In the genomic region with DNA sequence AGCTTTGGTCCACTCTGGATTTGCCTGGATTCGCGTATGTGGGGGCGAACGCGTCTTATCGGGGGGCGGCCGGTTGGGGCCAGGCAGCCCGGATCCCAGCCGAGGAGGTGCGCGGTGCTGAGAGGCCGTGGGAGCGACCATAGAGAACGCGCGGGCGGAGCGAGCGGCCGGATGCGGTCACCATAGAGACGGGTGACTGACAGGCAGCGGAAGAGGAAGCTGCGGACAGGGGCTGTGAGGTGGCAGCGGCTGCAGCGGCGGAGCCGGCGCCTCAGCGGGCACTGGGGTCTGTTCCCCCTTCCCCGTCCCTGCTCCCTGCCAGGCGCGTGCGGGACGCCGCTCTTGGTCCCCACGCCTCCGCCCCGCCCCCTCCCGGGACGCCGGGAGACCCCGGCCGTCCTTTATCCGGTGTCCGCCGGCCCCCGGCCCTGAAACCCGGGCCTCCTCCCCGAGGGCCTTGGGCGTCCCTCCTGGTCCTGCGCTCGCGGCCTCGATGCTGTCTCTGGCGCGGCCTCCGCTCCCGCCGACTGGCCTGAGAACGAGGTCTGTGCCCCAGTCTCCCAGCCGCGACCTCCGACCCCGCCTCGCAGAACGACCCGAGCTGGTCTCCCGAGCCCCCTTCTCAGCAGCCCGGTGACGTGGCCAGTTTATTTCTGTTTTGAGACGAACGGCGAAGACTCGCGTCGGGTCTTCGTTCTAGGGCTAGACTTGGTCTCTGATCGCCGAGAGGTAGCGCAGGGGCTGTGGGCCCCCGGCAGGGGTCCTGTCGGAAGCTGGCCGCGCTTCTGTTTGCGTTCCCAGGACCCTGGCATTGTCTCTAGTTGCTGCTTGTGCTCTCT, we compare ENCODE assay signal across 8 cellular contexts. TPM values are rescaled to one million over a fixed set of nuclear protein-coding genes. Genes with fewer than 3 reads are reported as not detected.
DNase-seq lines count a peak whose midpoint lies in the region; ATAC-seq, FAIRE-seq and TF ChIP-seq lines count a peak whose summit lies in the region.

TSS of gene CHPF2 (plus strand) at position 212 of the 839 bp plus-strand sequence. CDS start 1,529 bp downstream, outside the sequence.

- peaks cover 19% of the 10 kb centered on the region for H3K36me3 Mint-ChIP-seq in HFFc6 (ENCODE audit: low read depth)
- H3K36me3 Mint-ChIP-seq in activated naive CD8-positive, alpha-beta T cell treated with anti-CD3 and anti-CD28 coated beads, Interleukin-2, amount 10 ng/mL, durations not matched to agents 7 days and 5 days: no peaks in the 10 kb centered on the region

- H3K27ac Mint-ChIP-seq in HFFc6: peak within 1 kb of the TSS; percentile 99
- H3K27ac Mint-ChIP-seq in activated naive CD8-positive, alpha-beta T cell treated with anti-CD3 and anti-CD28 coated beads, Interleukin-2, amount 10 ng/mL, durations not matched to agents 7 days and 5 days: peak within 1 kb of the TSS; percentile 99

- peak; percentile 66 for DNase-seq in GM12864 (ENCODE audit: low read depth)
- DNase-seq in HFFc6: peak; percentile 87
- peak; percentile 61 for DNase-seq in NCI-H1048 (lab: John Stamatoyannopoulos, UW)
- peak; percentile 91 for DNase-seq in activated naive CD8-positive, alpha-beta T cell treated with anti-CD3 and anti-CD28 coated beads, Interleukin-2, amount 10 ng/mL, durations not matched to agents 7 days and 5 days
- DNase-seq in head of caudate nucleus: peak; percentile 84 to 97 (median 93)
- peak; percentile 89 to 96 (median 90) for DNase-seq in pancreas
- peak; percentile 93 to 95 for DNase-seq in tibial artery

- H3K27ac ChIP-seq in SU-DHL-6 (ENCODE audit: low read depth, low read length) (peak within 1 kb of the TSS; percentile 36), pancreas (peak within 1 kb of the TSS; percentile 30 to 83 (median 62)), tibial artery (peak within 1 kb of the TSS; percentile 84 to 87)

- FAIRE-seq in pancreas (lab: Jason Lieb, UNC): no peak

- H3K4me1 ChIP-seq in pancreas: peaks cover 5 to 19% (median 7%) of the 10 kb centered on the region in 3 donors
- H3K4me1 ChIP-seq in tibial artery: peaks cover 4 to 33% (median 24%) of the 10 kb centered on the region in 4 donors

- intact Hi-C loops in head of caudate nucleus (cut with DNase I) (no loop called here), pancreas (cut with DNase I) (no loop called here), tibial artery (cut with DNase I; ENCODE audit: low total_unique reads) (no loop called here)

- peaks cover 55% of the 10 kb centered on the region for H3K4me1 Mint-ChIP-seq in HFFc6 (ENCODE audit: low read depth)
- H3K4me1 Mint-ChIP-seq in activated naive CD8-positive, alpha-beta T cell treated with anti-CD3 and anti-CD28 coated beads, Interleukin-2, amount 10 ng/mL, durations not matched to agents 7 days and 5 days: peaks cover 20% of the 10 kb centered on the region

- H3F3A ChIP-seq in SU-DHL-6 (ENCODE audit: insufficient read depth): no peaks in the 10 kb centered on the region

- H3K4me3 ChIP-seq in GM12864 (ENCODE audit: low read depth, low read length) (peak within 1 kb of the TSS; percentile 92), SU-DHL-6 (ENCODE audit: insufficient read depth, low read length, poor library complexity, severe bottlenecking) (peak within 1 kb of the TSS; percentile 97), pancreas (peak within 1 kb of the TSS; percentile 75 to 99 (median 98)), tibial artery (peak within 1 kb of the TSS; percentile 85 to 95)

- peak within 1 kb of the TSS; percentile 97 for H3K9ac ChIP-seq in SU-DHL-6 (ENCODE audit: low read length)

- 0% methylated on average over 67 to 87 of the region's 87 CpGs for WGBS in pancreas, 2 donors

- H3K36me3 ChIP-seq in SU-DHL-6 (ENCODE audit: low read length): no peaks in the 10 kb centered on the region
- peaks cover 0 to 14% (median 3%) of the 10 kb centered on the region in 3 donors for H3K36me3 ChIP-seq in pancreas
- H3K36me3 ChIP-seq in tibial artery: peaks cover 15 to 28% (median 27%) of the 10 kb centered on the region in 3 donors

- no peaks in the 10 kb centered on the region for H3K9me3 Mint-ChIP-seq in HFFc6
- H3K9me3 Mint-ChIP-seq in activated naive CD8-positive, alpha-beta T cell treated with anti-CD3 and anti-CD28 coated beads, Interleukin-2, amount 10 ng/mL, durations not matched to agents 7 days and 5 days: no peaks in the 10 kb centered on the region

- peak within 1 kb of the TSS; percentile 97 for H2AFZ ChIP-seq in SU-DHL-6 (ENCODE audit: low read depth, low read length, severe bottlenecking)

- peaks cover 4% of the 10 kb centered on the region for H3K27me3 Mint-ChIP-seq in HFFc6 (ENCODE audit: insufficient read depth)
- H3K27me3 Mint-ChIP-seq in activated naive CD8-positive, alpha-beta T cell treated with anti-CD3 and anti-CD28 coated beads, Interleukin-2, amount 10 ng/mL, durations not matched to agents 7 days and 5 days: peaks cover 6% of the 10 kb centered on the region

- ATAC-seq in activated naive CD8-positive, alpha-beta T cell treated with anti-CD3 and anti-CD28 coated beads, Interleukin-2, amount 10 ng/mL, durations not matched to agents 7 days and 5 days (ENCODE audit: low read depth): peak; percentile 88
- peak; percentile 95 to 97 (median 96) for ATAC-seq in pancreas

- H3K4me2 ChIP-seq in SU-DHL-6 (ENCODE audit: low read depth, low read length, poor library complexity, severe bottlenecking): peak within 1 kb of the TSS; percentile 70

- no peaks in the 10 kb centered on the region for H3K9me2 ChIP-seq in SU-DHL-6 (replicated peaks; ENCODE audit: insufficient read depth, low read length)

- H3K9me3 ChIP-seq in SU-DHL-6 (ENCODE audit: insufficient read depth, low read length): no peaks in the 10 kb centered on the region
- H3K9me3 ChIP-seq in pancreas: no peaks in the 10 kb centered on the region
- no peaks in the 10 kb centered on the region for H3K9me3 ChIP-seq in tibial artery

- POLR2A ChIA-PET in activated naive CD8-positive, alpha-beta T cell treated with anti-CD3 and anti-CD28 coated beads, Interleukin-2, amount 10 ng/mL, durations not matched to agents 7 days and 5 days (lab: Charles Lee): interaction anchor here (0.6 to 3.6 kb wide), 9 partner anchors 9 to 109 kb away, joined by 3 to 39 read pairs (median 4); partner anchors contain the start of gene NUB1

- H4K20me1 ChIP-seq in SU-DHL-6 (ENCODE audit: low read depth, low read length): no peaks in the 10 kb centered on the region

- H3K79me2 ChIP-seq in SU-DHL-6 (ENCODE audit: insufficient read depth, low read length): peaks cover 21% of the 10 kb centered on the region

- H3K27me3 ChIP-seq in SU-DHL-6 (ENCODE audit: low read length) (no peaks in the 10 kb centered on the region), pancreas (no peaks in the 10 kb centered on the region), tibial artery (no peaks in the 10 kb centered on the region)

- TF ChIP-seq CTCF in GM12864 (IDR thresholded peaks at IDR 0.05; ENCODE audit: low read depth, low read length, missing control alignments) (no peak), HFFc6 (IDR thresholded peaks at IDR 0.05) (no peak), SU-DHL-6 (IDR thresholded peaks at IDR 0.05; ENCODE audit: insufficient read depth, low read length, poor library complexity, severe bottlenecking) (no peak), pancreas (IDR thresholded peaks at IDR 0.05) (no peak), tibial artery (IDR thresholded peaks at IDR 0.05) (no peak)

- peak within 1 kb of the TSS; percentile 99 for H3K4me3 Mint-ChIP-seq in HFFc6
- peak within 1 kb of the TSS; percentile 99 for H3K4me3 Mint-ChIP-seq in activated naive CD8-positive, alpha-beta T cell treated with anti-CD3 and anti-CD28 coated beads, Interleukin-2, amount 10 ng/mL, durations not matched to agents 7 days and 5 days

RNA-seq across cellular contexts. Expression of gene CHPF2, which starts in this region (rescaled TPM):
- 100 to 1,000 TPM; 125 to 171 (median 138) TPM for total RNA-seq in HFFc6 (2021; fragmentation: NEBNext Ultra II Directional; extraction: Animal tissue kit (Norgen Biotek cat#: 25700))
- 10 to 100 TPM; 44.3 to 48.4 TPM for total RNA-seq in activated naive CD8-positive, alpha-beta T cell treated with anti-CD3 and anti-CD28 coated beads, Interleukin-2, amount 10 ng/mL, durations not matched to agents 7 days and 5 days
- 10 to 100 TPM; 12.8 to 27.9 (median 18.9) TPM for total RNA-seq in pancreas
- polyA plus RNA-seq in pancreas: 10 to 100 TPM; 35.3 to 38.6 TPM

Comparison
In these comparisons a context has a peak if more than half of its experiments do, and no peak if none do; other contexts are left out.
1. Peak in every context shown above with its lines: DNase-seq, ATAC-seq, H3K4me3 ChIP-seq and H3K27ac ChIP-seq.